2 cellular contexts compared by ENCODE assay signal in the genomic region with DNA sequence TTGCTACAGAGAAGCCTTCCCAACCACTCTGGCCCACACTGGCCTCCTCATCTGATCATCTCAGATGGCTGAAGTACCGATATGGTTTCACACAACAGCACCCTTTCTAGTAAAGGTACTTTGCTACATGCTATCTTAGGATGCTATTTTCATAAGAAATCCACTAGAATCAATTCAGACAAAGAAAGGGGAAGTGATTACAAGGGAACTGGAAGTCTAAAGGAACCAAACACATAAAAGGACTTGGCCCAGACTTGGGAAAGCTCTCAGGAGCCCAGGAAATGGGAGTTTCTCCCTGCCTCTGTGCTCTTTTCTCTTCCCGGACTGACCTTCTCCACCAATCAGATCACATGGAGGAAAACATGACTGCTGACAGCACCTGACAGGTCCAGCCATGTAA.
A peak's percentile ranks its signal among the peaks of the same experiment; 100 is the strongest.
TF ChIP-seq lines count a peak whose summit lies in the region.

No MANE protein-coding gene starts in this region.

TF ChIP-seq in GM12891, 5 proteins besides CTCF, POLR2A, EP300 and RAD21:
- no peak for TF ChIP-seq PAX5 (IDR thresholded peaks at IDR 0.05; ENCODE audit: insufficient read depth, low read length, severe bottlenecking)
- no peak for TF ChIP-seq TAF1 (IDR thresholded peaks at IDR 0.05; ENCODE audit: low read depth, low read length)
- peak; percentile 28; the same call in 1 of the 2 replicates for TF ChIP-seq SPI1 (IDR thresholded peaks at IDR 0.05; ENCODE audit: low read depth, low read length)
- TF ChIP-seq POU2F2 (IDR thresholded peaks at IDR 0.05; ENCODE audit: low read depth, low read length), result no peak
- no peak for TF ChIP-seq POLR2AphosphoS5 (IDR thresholded peaks at IDR 0.05; ENCODE audit: low read depth, low read length)

TF ChIP-seq in K562, 482 proteins besides CTCF, POLR2A, EP300 and RAD21:
- TF ChIP-seq, protein P1, sequence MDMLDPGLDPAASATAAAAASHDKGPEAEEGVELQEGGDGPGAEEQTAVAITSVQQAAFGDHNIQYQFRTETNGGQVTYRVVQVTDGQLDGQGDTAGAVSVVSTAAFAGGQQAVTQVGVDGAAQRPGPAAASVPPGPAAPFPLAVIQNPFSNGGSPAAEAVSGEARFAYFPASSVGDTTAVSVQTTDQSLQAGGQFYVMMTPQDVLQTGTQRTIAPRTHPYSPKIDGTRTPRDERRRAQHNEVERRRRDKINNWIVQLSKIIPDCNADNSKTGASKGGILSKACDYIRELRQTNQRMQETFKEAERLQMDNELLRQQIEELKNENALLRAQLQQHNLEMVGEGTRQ (CRISPR knock-in tag; IDR thresholded peaks at IDR 0.05), result peak; percentile 30; the same call in 1 of the 2 replicates
- TF ChIP-seq FOXA1 (IDR thresholded peaks at IDR 0.05; ENCODE audit: borderline replicate concordance) (no peak), SPI1 (IDR thresholded peaks at IDR 0.05; ENCODE audit: borderline replicate concordance, low read depth, low read length) (peak; percentile 61)
